Comparison of ENCODE assay signal across 8 cellular contexts in the genomic region with DNA sequence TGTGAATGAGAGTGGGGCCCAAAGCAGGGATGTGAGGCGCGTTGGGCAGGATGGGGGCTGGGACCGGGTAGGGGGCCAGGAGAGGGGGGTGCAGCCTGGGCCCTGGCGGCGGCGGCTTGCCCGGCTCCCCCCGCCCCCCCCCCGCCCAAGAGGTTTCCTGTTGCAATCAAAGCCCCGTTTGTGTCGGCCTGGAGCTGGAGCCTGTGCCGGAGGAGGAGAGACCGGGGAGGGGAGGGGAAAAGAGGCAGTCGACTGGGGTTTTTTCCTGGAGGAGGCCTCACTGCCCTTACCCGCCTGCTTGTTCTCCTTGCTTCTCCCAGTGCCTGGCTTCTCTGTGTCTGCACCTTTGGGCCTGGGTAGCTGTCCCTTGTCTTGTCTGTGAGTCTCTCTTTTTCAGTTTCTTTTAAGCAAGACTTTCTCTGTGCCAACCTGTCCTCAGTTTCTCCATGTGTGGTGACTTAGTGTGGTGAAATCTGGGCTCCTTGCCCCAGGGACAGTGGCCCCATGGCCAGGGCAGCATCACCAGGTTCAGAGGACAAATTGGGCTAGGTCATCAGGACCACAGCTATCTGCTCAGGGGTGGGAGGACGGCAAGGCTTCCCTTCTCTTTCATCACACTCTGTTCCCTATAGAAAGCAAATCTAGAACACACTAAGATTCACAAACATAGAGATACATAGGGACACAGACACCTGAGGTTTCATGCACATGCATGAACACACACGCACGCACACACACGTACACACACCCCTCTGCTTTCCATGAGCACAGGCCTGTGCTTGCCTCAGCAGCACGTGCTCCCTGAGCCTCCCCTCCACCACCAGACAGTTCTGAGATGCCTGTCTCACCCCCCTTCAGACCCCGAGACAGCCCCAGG. TPM values are rescaled to one million over a fixed set of nuclear protein-coding genes. Genes with fewer than 3 reads are reported as not detected.
A peak's percentile ranks its signal among the peaks of the same experiment; 100 is the strongest.
DNase-seq lines count a peak whose midpoint lies in the region; ATAC-seq and TF ChIP-seq lines count a peak whose summit lies in the region.

No MANE protein-coding gene starts in this region.

- H4K91ac ChIP-seq in mesenchymal stem cell (ENCODE audit: low read length), result peak overlapping the region; percentile 84

- no peak overlapping the region for H2BK5ac ChIP-seq in mesenchymal stem cell (ENCODE audit: low read depth, low read length, poor library complexity, severe bottlenecking)

- peak overlapping the region; percentile 39 to 94 for H3K4ac ChIP-seq in mesenchymal stem cell (ENCODE audit: low read depth in 1 of 2, low read length in 2 of 2)

- no peak for TF ChIP-seq CTCF in cardiac muscle cell (IDR thresholded peaks at IDR 0.05; ENCODE audit: low read depth, low read length)

- peak overlapping the region; percentile 78 for H2BK120ac ChIP-seq in mesenchymal stem cell (ENCODE audit: low read depth, low read length)

- H2BK12ac ChIP-seq in mesenchymal stem cell (ENCODE audit: low read length in 2 of 2), result peak overlapping the region; percentile 95 to 96

- intact Hi-C loops in cardiac septum (cut with DNase I), result no loop called here
- intact Hi-C loops in aorta (cut with DNase I), result loop anchor here in 1 of 2 donors (5.0 kb wide), 1 partner anchor 44 kb away; a partner anchor contains a TSS

- peak overlapping the region; percentile 7 for H3K4me2 ChIP-seq in mesenchymal stem cell (ENCODE audit: low read length, poor library complexity, severe bottlenecking)

- H3K36me3 ChIP-seq in cardiac muscle cell, result no peaks in the 10 kb centered on the region
- peaks cover 13% of the 10 kb centered on the region in 2 experiments for H3K36me3 ChIP-seq in mesenchymal stem cell (ENCODE audit: control insufficient read depth in 1 of 2, insufficient read depth in 2 of 2, low read depth in 1 of 2, low read length in 2 of 2)
- H3K36me3 ChIP-seq in aorta (ENCODE audit: control insufficient read depth in 1 of 2, insufficient read depth in 2 of 2, low read length in 1 of 2), result peaks cover 0 to 2% of the 10 kb centered on the region in 2 donors

- ATAC-seq in aorta (ENCODE audit: low FRiP score), result no peak

- no peaks in the 10 kb centered on the region for H3K79me1 ChIP-seq in mesenchymal stem cell (replicated peaks; ENCODE audit: low read length, poor library complexity, severe bottlenecking)

- peak overlapping the region; percentile 98 for H4K8ac ChIP-seq in mesenchymal stem cell (ENCODE audit: low read length)

- H3K27me3 ChIP-seq in cardiac muscle cell (no peaks in the 10 kb centered on the region), mesenchymal stem cell (ENCODE audit: control insufficient read depth in 1 of 2, insufficient read depth in 1 of 2, low read length in 2 of 2) (no peaks in the 10 kb centered on the region), aorta (ENCODE audit: control insufficient read depth in 1 of 2, insufficient read depth in 2 of 2, low read length in 1 of 2) (no peaks in the 10 kb centered on the region)

- peak overlapping the region; percentile 86 to 92 for H3K18ac ChIP-seq in mesenchymal stem cell (ENCODE audit: low read depth in 1 of 2, low read length in 2 of 2)

- H2AFZ ChIP-seq in mesenchymal stem cell (ENCODE audit: low read depth, low read length), result peak overlapping the region; percentile 1

- WGBS in mesenchymal stem cell, result 36% methylated on average over 13 of the region's 21 CpGs
- WGBS in aorta, 2 donors, result 17 to 27% methylated on average over 16 to 21 of the region's 21 CpGs

- H2AK5ac ChIP-seq in mesenchymal stem cell (ENCODE audit: low read length, severe bottlenecking), result peak overlapping the region; percentile 60

- H3K9ac ChIP-seq in mesenchymal stem cell (ENCODE audit: low read length), result peak overlapping the region; percentile 76

- DNase-seq in cardiac muscle cell (ENCODE audit: low read depth in 1 of 2, low spot score in 1 of 2) (peak in 1 of 2 donors; percentile 79), cardiac septum (ENCODE audit: low spot score) (no peak), caudate nucleus (lab: John Stamatoyannopoulos, UW) (peak in 46 of 61 donors; percentile 21 to 84 (median 58)), mesenchymal stem cell (peak; percentile 69), aorta (peak; percentile 77 to 79), NCI-H2029 (lab: John Stamatoyannopoulos, UW) (no peak), A172 (ENCODE audit: low spot score) (no peak), NCI-H82 treated with DMSO at 0.1 percent for 48 hours (lab: John Stamatoyannopoulos, UW; ENCODE audit: unreplicated experiment) (no peak)

- H3K4me3 ChIP-seq in cardiac muscle cell, result no peak overlapping the region
- H3K4me3 ChIP-seq in mesenchymal stem cell (ENCODE audit: insufficient read depth in 1 of 2, low read depth in 1 of 2, low read length in 2 of 2), result peak overlapping the region in 1 of 2 experiments; percentile 44
- H3K4me3 ChIP-seq in aorta (ENCODE audit: low read length in 2 of 2), result no peak overlapping the region

- peaks cover 48% of the 10 kb centered on the region for H3K4me1 ChIP-seq in cardiac muscle cell (ENCODE audit: low read depth)
- H3K4me1 ChIP-seq in mesenchymal stem cell (ENCODE audit: control insufficient read depth, insufficient read depth, low read depth, low read length), result peaks cover 30% of the 10 kb centered on the region
- H3K4me1 ChIP-seq in aorta (ENCODE audit: control insufficient read depth in 1 of 2, insufficient read depth in 2 of 2, low read length in 2 of 2), result no peaks in the 10 kb centered on the region

- H2BK15ac ChIP-seq in mesenchymal stem cell (ENCODE audit: low read depth, poor library complexity, severe bottlenecking), result peak overlapping the region; percentile 91

- no peaks in the 10 kb centered on the region for H3K9me3 ChIP-seq in cardiac muscle cell (ENCODE audit: low read depth)
- no peaks in the 10 kb centered on the region for H3K9me3 ChIP-seq in mesenchymal stem cell (ENCODE audit: control insufficient read depth, low read length)
- no peaks in the 10 kb centered on the region for H3K9me3 ChIP-seq in aorta (ENCODE audit: control insufficient read depth, low read length)

- H3K27ac ChIP-seq in cardiac muscle cell (peak overlapping the region; percentile 93), caudate nucleus (ENCODE audit: low read depth, low read length) (peak overlapping the region; percentile 80), mesenchymal stem cell (ENCODE audit: low read length, poor library complexity, severe bottlenecking) (no peak overlapping the region), aorta (ENCODE audit: low read depth in 1 of 2, low read length in 2 of 2) (peak overlapping the region; percentile 1 to 69)

- H3K14ac ChIP-seq in mesenchymal stem cell (ENCODE audit: low read length in 2 of 2), result peak overlapping the region in 1 of 2 experiments; percentile 80

- peak overlapping the region in 1 of 2 experiments; percentile 17 for H3K23ac ChIP-seq in mesenchymal stem cell (ENCODE audit: low read length in 2 of 2)

RNA-seq across cellular contexts. Expression of a gene that starts 8.4 kb away (rescaled TPM):
- total RNA-seq in cardiac muscle cell (15.5 and 30.4 TPM in 2 replicates), cardiac septum (21.2 TPM), aorta (10 to 100 TPM; 32.7 to 63.9 TPM)
- polyA plus RNA-seq in cardiac muscle cell (13.0 and 19.2 TPM in 2 replicates), aorta (10 to 100 TPM; 14.5 to 35.6 TPM)
- 20.0 TPM for polyA plus RNA-seq in mesenchymal stem cell (2013, experiment 1 of 2)
- 20.3 TPM for polyA plus RNA-seq in mesenchymal stem cell (2013, experiment 2 of 2)
- 19.2 and 25.0 TPM in 2 replicates for total RNA-seq in A172 (2014; rRNA removed; shearing (Covaris generic))

RNA-seq across cellular contexts. Expression of a gene that starts 16.6 kb away (rescaled TPM):
- 0.25 and 1.1 TPM in 2 replicates for total RNA-seq in cardiac muscle cell
- polyA plus RNA-seq in cardiac muscle cell, result 0.55 and 0.86 TPM in 2 replicates
- total RNA-seq in cardiac septum, result 1.4 TPM
- polyA plus RNA-seq in mesenchymal stem cell (2013, experiment 1 of 2), result 0.19 TPM
- polyA plus RNA-seq in mesenchymal stem cell (2013, experiment 2 of 2), result 0.10 TPM
- total RNA-seq in aorta, result 1 to 10 TPM; 3.2 to 5.8 TPM
- polyA plus RNA-seq in aorta, result 1 to 10 TPM; 1.4 to 4.9 TPM
- 0.09 and 2.1 TPM in 2 replicates for total RNA-seq in A172 (2014; rRNA removed; shearing (Covaris generic))

RNA-seq across cellular contexts. Expression of a gene that starts 42.9 kb away (rescaled TPM):
- total RNA-seq in cardiac muscle cell (11.4 and 29.4 TPM in 2 replicates), cardiac septum (16.5 TPM), aorta (10 to 100 TPM; 52.7 to 74.4 TPM)
- polyA plus RNA-seq in cardiac muscle cell (7.2 and 18.0 TPM in 2 replicates), aorta (100 to 1,000 TPM in 1 of 2 donors, 1 to 10 TPM in 1; 5.0 to 118 TPM)
- 9.3 TPM for polyA plus RNA-seq in mesenchymal stem cell (2013, experiment 1 of 2)
- 8.4 TPM for polyA plus RNA-seq in mesenchymal stem cell (2013, experiment 2 of 2)
- total RNA-seq in A172 (2014; rRNA removed; shearing (Covaris generic)), result 2.6 and 9.2 TPM in 2 replicates

RNA-seq across cellular contexts. Expression of a gene that starts 43.1 kb away (rescaled TPM):
- total RNA-seq in cardiac muscle cell (15.6 and 20.5 TPM in 2 replicates), cardiac septum (19.2 TPM), aorta (10 to 100 TPM; 34.0 to 46.3 TPM)
- polyA plus RNA-seq in cardiac muscle cell (4.4 and 16.6 TPM in 2 replicates), aorta (10 to 100 TPM in 1 of 2 donors, 1 to 10 TPM in 1; 4.1 to 15.7 TPM)
- polyA plus RNA-seq in mesenchymal stem cell (2013, experiment 1 of 2), result 8.0 TPM
- polyA plus RNA-seq in mesenchymal stem cell (2013, experiment 2 of 2), result 7.8 TPM
- total RNA-seq in A172 (2014; rRNA removed; shearing (Covaris generic)), result 3.0 and 15.2 TPM in 2 replicates

RNA-seq across cellular contexts. Expression of a gene that starts 44.5 kb away (rescaled TPM):
- total RNA-seq in cardiac muscle cell, result 7.8 and 23.9 TPM in 2 replicates
- polyA plus RNA-seq in cardiac muscle cell, result 1.3 and 4.8 TPM in 2 replicates
- total RNA-seq in cardiac septum, result 0.16 TPM
- polyA plus RNA-seq in mesenchymal stem cell (2013, experiment 1 of 2), result 1.2 TPM
- 1.2 TPM for polyA plus RNA-seq in mesenchymal stem cell (2013, experiment 2 of 2)
- 1 to 10 TPM in 1 of 2 donors, under 1 TPM in 1; 0.49 to 2.8 TPM for total RNA-seq in aorta
- 1 to 10 TPM in 1 of 2 donors, under 1 TPM in 1; 0.38 to 2.5 TPM for polyA plus RNA-seq in aorta
- total RNA-seq in A172 (2014; rRNA removed; shearing (Covaris generic)), result 19.1 and 29.4 TPM in 2 replicates

Comparison
In these comparisons a context has a peak if more than half of its experiments do, and no peak if none do; other contexts are left out.
1. DNase-seq: peak in caudate nucleus (46 of 61), mesenchymal stem cell (single experiment) and aorta (2 of 2); none in cardiac septum (single experiment), NCI-H2029 (single experiment), A172 (single experiment) and NCI-H82 treated with DMSO at 0.1 percent for 48 hours (single experiment).